ENCODE assay signal across 13 cellular contexts in genomic region chr21:41431788-41432548, GRCh38. TPM values are rescaled to one million over a fixed set of nuclear protein-coding genes. Genes with fewer than 3 reads are reported as not detected.
DNase-seq lines count a peak whose midpoint lies in the region; ATAC-seq and TF ChIP-seq lines count a peak whose summit lies in the region.
"Had no signal": no experiment of that assay in that cellular context is flagged by ENCODE, and none has a peak within 500 bp of the region (broad histone marks: within the 10 kb centered on the region; RNA-seq: fewer than 3 reads in every experiment).

No MANE protein-coding gene starts in this region.

- intact Hi-C loops in mucosa of descending colon (cut with DNase I, micrococcal nuclease) = no loop called here
- intact Hi-C loops in CD4-positive, alpha-beta memory T cell (cut with micrococcal nuclease) = no loop called here

- H3K4me1 Mint-ChIP-seq in CD8-positive, alpha-beta memory T cell = peaks cover 25 to 38% (median 29%) of the 10 kb centered on the region in 3 donors
- peaks cover 17 to 40% (median 30%) of the 10 kb centered on the region in 4 donors for H3K4me1 Mint-ChIP-seq in CD4-positive, alpha-beta memory T cell

- POLR2A ChIA-PET in CD8-positive, alpha-beta memory T cell (lab: Charles Lee) = no interaction called here
- POLR2A ChIA-PET in CD4-positive, alpha-beta memory T cell (lab: Charles Lee; ENCODE audit: partially characterized antibody) = no interaction called here

- H3K4me3 Mint-ChIP-seq in CD8-positive, alpha-beta memory T cell = peak overlapping the region in 1 of 7 donors; percentile 73
- no peak overlapping the region for H3K4me3 Mint-ChIP-seq in CD4-positive, alpha-beta memory T cell

- H3K27ac ChIP-seq in CD8-positive, alpha-beta memory T cell (ENCODE audit: low read depth, low read length) = no peak overlapping the region
- no peak overlapping the region for H3K27ac ChIP-seq in CD4-positive, alpha-beta memory T cell (ENCODE audit: low read depth, low read length)
- H3K27ac ChIP-seq: foreskin keratinocyte had no signal

- H3K27me3 Mint-ChIP-seq in CD8-positive, alpha-beta memory T cell = no peaks in the 10 kb centered on the region
- H3K27me3 Mint-ChIP-seq in CD4-positive, alpha-beta memory T cell = no peaks in the 10 kb centered on the region

- H3K27ac Mint-ChIP-seq in CD8-positive, alpha-beta memory T cell = peak overlapping the region in 1 of 8 donors; percentile 70
- peak overlapping the region in 2 of 7 donors; percentile 18 to 68 for H3K27ac Mint-ChIP-seq in CD4-positive, alpha-beta memory T cell

- H3K9me3 Mint-ChIP-seq in CD8-positive, alpha-beta memory T cell = peaks cover 0 to 10% (median 5%) of the 10 kb centered on the region in 5 donors
- peaks cover 0 to 13% (median 6%) of the 10 kb centered on the region in 8 donors for H3K9me3 Mint-ChIP-seq in CD4-positive, alpha-beta memory T cell

- no peaks in the 10 kb centered on the region for H3K27me3 ChIP-seq in CD8-positive, alpha-beta memory T cell (ENCODE audit: insufficient read depth, low read length, poor library complexity, severe bottlenecking)
- H3K27me3 ChIP-seq in CD4-positive, alpha-beta memory T cell (ENCODE audit: insufficient read depth, low read length) = no peaks in the 10 kb centered on the region
- H3K27me3 ChIP-seq: foreskin keratinocyte had no signal

- peaks cover 42 to 86% (median 48%) of the 10 kb centered on the region in 3 donors for H3K36me3 Mint-ChIP-seq in CD8-positive, alpha-beta memory T cell
- H3K36me3 Mint-ChIP-seq in CD4-positive, alpha-beta memory T cell = peaks cover 77 to 79% of the 10 kb centered on the region in 2 donors

- CTCF ChIA-PET in CD8-positive, alpha-beta memory T cell (lab: Charles Lee) = interaction anchor here (1.5 kb wide), 1 partner anchor 149 kb away, joined by 4 read pairs; no protein-coding TSS in a partner anchor
- CTCF ChIA-PET in CD4-positive, alpha-beta memory T cell (lab: Charles Lee; ENCODE audit: partially characterized antibody) = interaction anchor here (0.8 kb wide), 1 partner anchor 13 kb away, joined by 3 read pairs; no protein-coding TSS in a partner anchor

- peak; percentile 34 for TF ChIP-seq POLR2A in GM18526 (IDR thresholded peaks at IDR 0.05; ENCODE audit: extremely low read depth, insufficient read length)

- no peak overlapping the region for H3K4me3 ChIP-seq in mucosa of descending colon
- H3K4me3 ChIP-seq in CD8-positive, alpha-beta memory T cell (ENCODE audit: low read length) = no peak overlapping the region
- no peak overlapping the region for H3K4me3 ChIP-seq in CD4-positive, alpha-beta memory T cell (ENCODE audit: low read length in 2 of 2)

- DNase-seq in mucosa of descending colon (peak in 1 of 3 donors; percentile 35), RPMI8226 (no peak), DMS153 (lab: John Stamatoyannopoulos, UW) (no peak)
- DNase-seq in CD8-positive, alpha-beta memory T cell = no peak
- no peak for DNase-seq in CD4-positive, alpha-beta memory T cell
- DNase-seq: cerebellar nuclear complex, DND-41, foreskin keratinocyte, mesendoderm had no signal

- no peaks in the 10 kb centered on the region for H3K9me3 ChIP-seq in mucosa of descending colon
- peaks cover 5% of the 10 kb centered on the region for H3K9me3 ChIP-seq in CD8-positive, alpha-beta memory T cell (ENCODE audit: low read length)
- H3K9me3 ChIP-seq in CD4-positive, alpha-beta memory T cell (ENCODE audit: control insufficient read depth in 1 of 2, low read length in 2 of 2) = no peaks in the 10 kb centered on the region

- peak; percentile 89 for ATAC-seq in GM21381 (IDR thresholded peaks at IDR 0.05; ENCODE audit: unreplicated experiment)
- peak; percentile 63 for ATAC-seq in HG03108 (IDR thresholded peaks at IDR 0.05; ENCODE audit: unreplicated experiment)
- ATAC-seq in mucosa of descending colon = peak; percentile 81
- ATAC-seq: foreskin keratinocyte, Right ventricle myocardium inferior had no signal

- no peaks in the 10 kb centered on the region for H3K36me3 ChIP-seq in mucosa of descending colon (ENCODE audit: low read depth)
- peaks cover 36% of the 10 kb centered on the region for H3K36me3 ChIP-seq in CD8-positive, alpha-beta memory T cell (ENCODE audit: insufficient read depth, low read length)
- H3K36me3 ChIP-seq in CD4-positive, alpha-beta memory T cell (ENCODE audit: insufficient read depth, low read length) = peaks cover 52% of the 10 kb centered on the region

- H3K4me1 ChIP-seq in mucosa of descending colon (ENCODE audit: low read depth) = peaks cover 20% of the 10 kb centered on the region
- peaks cover 6% of the 10 kb centered on the region for H3K4me1 ChIP-seq in CD8-positive, alpha-beta memory T cell (ENCODE audit: insufficient read depth, low read length)
- peaks cover 7% of the 10 kb centered on the region for H3K4me1 ChIP-seq in CD4-positive, alpha-beta memory T cell (ENCODE audit: insufficient read depth, low read length)

- no peak for TF ChIP-seq CTCF in mucosa of descending colon (IDR thresholded peaks at IDR 0.05)

RNA-seq across cellular contexts. Expression of gene MX1, which starts 5.9 kb away (rescaled TPM):
- 10 to 100 TPM; 30.7 to 78.5 (median 31.2) TPM for total RNA-seq in mucosa of descending colon
- 10 to 100 TPM; 10.5 to 10.6 TPM for total RNA-seq in CD8-positive, alpha-beta memory T cell
- 75.9 TPM for polyA plus RNA-seq in CD8-positive, alpha-beta memory T cell
- 10 to 100 TPM; 73.7 to 75.3 TPM for total RNA-seq in CD4-positive, alpha-beta memory T cell
- 10 to 100 TPM; 47.8 to 80.6 TPM for polyA plus RNA-seq in CD4-positive, alpha-beta memory T cell
